8 cellular contexts compared by ENCODE assay signal in the genomic region with DNA sequence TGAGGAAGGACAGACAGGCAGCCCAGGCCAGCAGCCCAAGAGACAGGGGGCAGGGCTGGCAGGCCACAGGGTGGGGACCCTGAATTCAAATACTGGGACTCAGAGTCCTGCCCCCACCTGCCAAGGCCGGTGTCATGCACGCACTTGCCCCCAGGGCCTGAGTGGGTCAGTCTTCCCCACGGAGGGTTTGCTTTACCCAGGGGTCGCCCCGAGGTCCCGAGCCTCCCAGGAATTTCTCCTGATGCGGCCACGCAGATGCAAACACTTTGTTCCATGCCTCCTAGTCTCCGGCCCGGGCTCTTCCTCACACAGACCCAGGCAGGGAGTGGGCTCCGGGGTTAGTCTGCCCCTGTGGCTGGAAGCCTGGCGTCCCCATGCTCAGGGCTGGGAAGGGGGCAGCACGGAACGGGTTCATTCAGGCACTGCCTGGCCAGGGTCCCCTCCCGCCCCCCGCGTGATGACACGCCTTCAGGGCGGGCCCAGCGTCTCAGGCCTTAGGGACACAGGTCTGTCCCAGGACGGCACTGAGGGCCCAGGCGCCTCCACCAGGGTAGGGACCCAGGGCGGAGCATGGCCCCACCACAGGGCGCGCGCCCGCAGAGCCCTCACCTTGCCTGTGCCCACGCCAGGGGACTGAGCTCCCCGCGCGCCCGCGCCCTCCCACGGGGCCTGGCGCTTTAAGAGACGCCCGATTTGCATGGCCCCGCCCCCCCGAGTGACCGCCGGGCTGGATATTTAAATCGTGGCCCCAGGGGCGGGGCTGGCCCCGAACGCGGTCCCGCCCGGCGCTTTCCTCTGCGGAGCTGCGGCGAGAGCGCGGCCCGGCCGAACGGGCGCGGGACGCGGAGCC. TPM values are rescaled to one million over a fixed set of nuclear protein-coding genes. Genes with fewer than 3 reads are reported as not detected.
DNase-seq lines count a peak whose midpoint lies in the region; ATAC-seq and TF ChIP-seq lines count a peak whose summit lies in the region.

A gene (plus strand): TSS at position 763 of the 850 bp plus-strand sequence. CDS start 220 bp downstream, outside the sequence.

- no peaks in the 10 kb centered on the region for H3K9me3 ChIP-seq in mononuclear cell (ENCODE audit: low read depth, low read length)

- DNase-seq in NCI-H526 treated with DMSO at 0.1 percent for 48 hours (lab: John Stamatoyannopoulos, UW), result peak; percentile 46
- peak; percentile 19 for DNase-seq in activated T-cell treated with anti-CD3 and anti-CD28 coated beads for 4 hours
- DNase-seq in epithelial cell of proximal tubule (ENCODE audit: low read depth), result no peak
- DNase-seq in stimulated activated CD8-positive, alpha-beta memory T cell treated with anti-CD3 and anti-CD28 coated beads, Interleukin-7, amount 100 ng/mL, for 24 hours (ENCODE audit: low read depth), result peak; percentile 49
- no peak for DNase-seq in NCI-H2107 (lab: John Stamatoyannopoulos, UW)

- peaks cover 17% of the 10 kb centered on the region for H3K4me1 ChIP-seq in mononuclear cell (ENCODE audit: insufficient read depth, low read length)

- H3K27me3 ChIP-seq in mononuclear cell (ENCODE audit: insufficient read depth, low read length), result peaks cover 15% of the 10 kb centered on the region

- ATAC-seq in GM21529 (IDR thresholded peaks at IDR 0.05; ENCODE audit: unreplicated experiment) (peak; percentile 70), HG03342 (IDR thresholded peaks at IDR 0.05; ENCODE audit: unreplicated experiment) (no peak)

- peak within 1 kb of the TSS; percentile 64 for H3K4me3 ChIP-seq in epithelial cell of proximal tubule (ENCODE audit: low read depth, low read length)
- H3K4me3 ChIP-seq in mononuclear cell (ENCODE audit: low read length), result peak within 1 kb of the TSS; percentile 33

- TF ChIP-seq CTCF in epithelial cell of proximal tubule (conservative IDR thresholded peaks at IDR 0.05; ENCODE audit: low read depth, low read length), result no peak

RNA-seq across cellular contexts. Expression of the gene that starts here (rescaled TPM):
- total RNA-seq in epithelial cell of proximal tubule (0.22 and 0.29 TPM in 2 replicates), mononuclear cell (8.2 TPM)

Comparison
In these comparisons a context has a peak if more than half of its experiments do, and no peak if none do; other contexts are left out.
1. DNase-seq: peak in NCI-H526 treated with DMSO at 0.1 percent for 48 hours (single experiment), activated T-cell treated with anti-CD3 and anti-CD28 coated beads for 4 hours (single experiment) and stimulated activated CD8-positive, alpha-beta memory T cell treated with anti-CD3 and anti-CD28 coated beads, Interleukin-7, amount 100 ng/mL, for 24 hours (single experiment); none in epithelial cell of proximal tubule (single experiment) and NCI-H2107 (single experiment).